ENCODE assay signal across 7 cellular contexts in genomic region chr7:73162680-73163079, GRCh38.
A peak's percentile ranks its signal among the peaks of the same experiment; 100 is the strongest.
DNase-seq lines count a peak whose midpoint lies in the region; ATAC-seq, FAIRE-seq and TF ChIP-seq lines count a peak whose summit lies in the region.
"Not testable (repeated sequence)": the region's sequence is repeated elsewhere in the genome, so short reads cannot be mapped to it uniquely, and the experiment has no call there.

No MANE protein-coding gene starts in this region.

- not testable (repeated sequence) for H4K20me1 ChIP-seq in IMR-90 (ENCODE audit: insufficient read depth, low read length); HepG2 (ENCODE audit: insufficient read depth, low read length)

- in situ Hi-C loops in IMR-90 (cut with MboI; ENCODE audit: low sequenced_read_pairs); HepG2 (cut with HindIII; ENCODE audit: extremely low pct_ligation_motif_present, low pct_unique_long_range_greater_than_20kb): not testable (repeated sequence)

- H3K27me3 ChIP-seq in IMR-90 (ENCODE audit: control insufficient read depth, insufficient read depth, low read length); RWPE2 (ENCODE audit: insufficient read depth, poor library complexity, severe bottlenecking); HepG2 (ENCODE audit: control insufficient read depth in 1 of 2, insufficient read depth in 2 of 2, low read length in 2 of 2); right lobe of liver: not testable (repeated sequence)

- H3K4ac ChIP-seq in IMR-90 (ENCODE audit: low read depth, low read length), result not testable (repeated sequence)

- H3K14ac ChIP-seq in IMR-90 (replicated peaks; ENCODE audit: low read depth, low read length), result not testable (repeated sequence)

- not testable (repeated sequence) for H4K5ac ChIP-seq in IMR-90 (ENCODE audit: low read depth, low read length)

- H3K9me1 ChIP-seq in IMR-90 (ENCODE audit: insufficient read depth, low read length), result not testable (repeated sequence)

- not testable (repeated sequence) for ATAC-seq in IMR-90 (ENCODE audit: low read depth)
- peak; percentile 70 for ATAC-seq in RWPE2 (ENCODE audit: low read depth)
- peak; percentile 74 for ATAC-seq in esophagus mucosa
- ATAC-seq in left lobe of liver, result peak; percentile 68
- peak; percentile 69 for ATAC-seq in HepG2
- peak in 3 of 4 donors; percentile 51 to 77 (median 73) for ATAC-seq in right lobe of liver
- ATAC-seq in sciatic nerve, result peak; percentile 35

- not testable (repeated sequence) for DNase-seq in IMR-90; RWPE2 (ENCODE audit: low spot score); left lobe of liver (ENCODE audit: low spot score); HepG2 (ENCODE audit: low spot score); right lobe of liver; sciatic nerve (ENCODE audit: low spot score)

- H3K9me3 ChIP-seq in IMR-90 (ENCODE audit: control insufficient read depth, insufficient read depth, low read length); RWPE2 (ENCODE audit: severe bottlenecking); HepG2 (ENCODE audit: low read length); right lobe of liver: not testable (repeated sequence)

- not testable (repeated sequence) for H2AK9ac ChIP-seq in IMR-90 (replicated peaks; ENCODE audit: low read depth, low read length, poor library complexity)

- H3K36me3 ChIP-seq in IMR-90 (ENCODE audit: control insufficient read depth, insufficient read depth, low read length); RWPE2 (ENCODE audit: low read depth); HepG2 (replicated peaks in 1 of 2; ENCODE audit: control insufficient read depth in 1 of 2, insufficient read depth in 2 of 2, low read length in 2 of 2); right lobe of liver: not testable (repeated sequence)

- not testable (repeated sequence) for H2BK120ac ChIP-seq in IMR-90 (ENCODE audit: low read depth, low read length)

- H3K27ac ChIP-seq in IMR-90 (ENCODE audit: insufficient read depth, low read length); RWPE2 (ENCODE audit: poor library complexity, severe bottlenecking); HepG2 (ENCODE audit: extremely low read length, insufficient read depth, low read length); right lobe of liver: not testable (repeated sequence)

- not testable (repeated sequence) for H2AK5ac ChIP-seq in IMR-90 (ENCODE audit: low read depth, low read length)

- POLR2A ChIA-PET in IMR-90 (lab: Charles Lee; ENCODE audit: unreplicated experiment); HepG2 (lab: Yijun Ruan, JAX): not testable (repeated sequence)

- not testable (repeated sequence) for H2BK15ac ChIP-seq in IMR-90 (ENCODE audit: low read depth, low read length)

- not testable (repeated sequence) for TF ChIP-seq RAD21 in IMR-90 (IDR thresholded peaks at IDR 0.05; ENCODE audit: low read length); HepG2 (CRISPR knock-in tag; IDR thresholded peaks at IDR 0.05)

- TF ChIP-seq POLR2A in IMR-90 (IDR thresholded peaks at IDR 0.05; ENCODE audit: low read depth, low read length); HepG2 (IDR thresholded peaks at IDR 0.05; ENCODE audit: insufficient read depth in 1 of 2, low read depth in 2 of 2, low read length in 2 of 2); right lobe of liver (IDR thresholded peaks at IDR 0.05): not testable (repeated sequence)

- not testable (repeated sequence) for TF ChIP-seq CTCF in IMR-90 (conservative IDR thresholded peaks at IDR 0.05; ENCODE audit: low read depth, low read length); RWPE2 (IDR thresholded peaks at IDR 0.05; ENCODE audit: poor library complexity, severe bottlenecking); HepG2 (CRISPR knock-in tag; IDR thresholded peaks at IDR 0.05); right lobe of liver (IDR thresholded peaks at IDR 0.05)

- not testable (repeated sequence) for H2AFZ ChIP-seq in IMR-90 (replicated peaks; ENCODE audit: low read length, poor library complexity); HepG2 (ENCODE audit: low read length)

- intact Hi-C loops in IMR-90 (cut with micrococcal nuclease); HepG2 (cut with micrococcal nuclease; ENCODE audit: unreplicated experiment); right lobe of liver (cut with DNase I); sciatic nerve (cut with DNase I): not testable (repeated sequence)

- TF ChIP-seq EP300 in HepG2 (IDR thresholded peaks at IDR 0.05; ENCODE audit: low read depth in 2 of 2, low read length in 2 of 2); HepG2 (CRISPR knock-in tag; IDR thresholded peaks at IDR 0.05; ENCODE audit: borderline replicate concordance): not testable (repeated sequence)

- BruUV-seq in IMR-90 (replicated peaks; lab: Mats Ljungman, UMichigan), result TSS peak; percentile 6
- not testable (repeated sequence) for BruUV-seq in HepG2 (replicated peaks; lab: Mats Ljungman, UMichigan)

- not testable (repeated sequence) for H3K79me1 ChIP-seq in IMR-90 (ENCODE audit: low read depth in 1 of 2, low read length in 2 of 2)

- not testable (repeated sequence) for FAIRE-seq in HepG2 (lab: Jason Lieb, UNC)

- not testable (repeated sequence) for H3K9ac ChIP-seq in IMR-90 (ENCODE audit: low read depth, low read length); HepG2 (ENCODE audit: insufficient read depth, low read depth, low read length)

- H2BK5ac ChIP-seq in IMR-90 (ENCODE audit: low read depth, low read length, poor library complexity, severe bottlenecking), result not testable (repeated sequence)

- H2BK20ac ChIP-seq in IMR-90 (ENCODE audit: low read depth, low read length), result not testable (repeated sequence)

- H3K4me1 ChIP-seq in IMR-90 (ENCODE audit: control insufficient read depth, insufficient read depth, low read length); RWPE2 (ENCODE audit: insufficient read depth, poor library complexity, severe bottlenecking); HepG2 (ENCODE audit: insufficient read depth, low read length); right lobe of liver: not testable (repeated sequence)

- not testable (repeated sequence) for H4K8ac ChIP-seq in IMR-90 (ENCODE audit: low read depth in 2 of 2, low read length in 2 of 2)

- not testable (repeated sequence) for H3K4me3 ChIP-seq in IMR-90 (ENCODE audit: insufficient read depth, low read depth, low read length); RWPE2 (ENCODE audit: severe bottlenecking); HepG2 (replicated peaks in 1 of 3; ENCODE audit: insufficient read depth in 1 of 3, low read depth in 2 of 3, low read length in 3 of 3); right lobe of liver

- not testable (repeated sequence) for H3K18ac ChIP-seq in IMR-90 (ENCODE audit: low read depth, low read length)

- not testable (repeated sequence) for H3K4me2 ChIP-seq in IMR-90 (ENCODE audit: low read depth, low read length); HepG2 (ENCODE audit: low read depth, low read length)

- no CpG with 5 or more reads among the region's 7 CpGs for WGBS in IMR-90 (ENCODE audit: extremely low coverage in 2 of 2, insufficient read length in 1 of 2), 2 experiments
- WGBS in HepG2 (ENCODE audit: low lambda C conversion rate), result 82% methylated on average over 2 of the region's 7 CpGs
- no CpG with 5 or more reads among the region's 7 CpGs for WGBS in right lobe of liver (ENCODE audit: insufficient coverage, low coverage, low lambda C conversion rate, missing lambda C conversion rate)

- not testable (repeated sequence) for H3K79me2 ChIP-seq in HepG2 (ENCODE audit: insufficient read depth, low read length)

- H4K91ac ChIP-seq in IMR-90 (ENCODE audit: insufficient read depth, low read depth, low read length), result not testable (repeated sequence)

- CTCF ChIA-PET in IMR-90 (lab: Yijun Ruan, JAX); HepG2 (lab: Yijun Ruan, JAX; ENCODE audit: low intra/inter-chr PET ratio, low total read pairs): not testable (repeated sequence)

- not testable (repeated sequence) for H3K56ac ChIP-seq in IMR-90 (ENCODE audit: extremely low read depth, insufficient read depth, low read length)

- dilution Hi-C loops in IMR-90 (cut with HindIII; ENCODE audit: low sequenced_read_pairs, unreplicated experiment), result not testable (repeated sequence)

- not testable (repeated sequence) for H3K23ac ChIP-seq in IMR-90 (ENCODE audit: low read depth, low read length)
